25 cellular contexts compared by ENCODE assay signal in the genomic region with DNA sequence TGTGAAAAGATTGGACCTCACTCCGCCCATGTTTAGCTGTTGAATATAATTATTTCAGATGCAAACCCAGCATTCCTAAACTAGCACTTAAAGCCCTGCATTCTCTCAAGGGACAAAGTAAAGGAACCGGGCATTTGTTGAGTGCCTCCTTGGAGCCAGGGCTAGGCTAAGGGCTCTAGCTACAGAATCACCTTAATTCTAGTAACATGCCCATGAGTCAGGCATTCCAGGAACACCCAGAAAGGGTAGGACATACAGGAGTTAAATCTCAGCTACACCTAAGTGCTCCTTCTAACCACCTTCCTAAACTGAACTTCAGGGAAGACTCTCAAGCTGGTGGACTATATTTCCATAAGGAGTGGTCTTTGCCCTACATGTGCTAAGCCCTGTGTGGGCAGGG.
"Had no signal": no experiment of that assay in that cellular context is flagged by ENCODE, and none has a peak within 500 bp of the region (broad histone marks: within the 10 kb centered on the region; RNA-seq: fewer than 3 reads in every experiment).

No MANE protein-coding gene starts in this region.

- DNase-seq: cortex of kidney; dorsolateral prefrontal cortex; effector CD8-positive, alpha-beta T cell; foreskin melanocyte; head of caudate nucleus; kidney glomerular epithelial cell; natural killer cell; ovary; right cardiac atrium; stimulated activated CD4-positive, alpha-beta T cell treated with anti-CD3 and anti-CD28 coated beads, Interleukin-4, amount 100 ng/mL, for 1 hour; stimulated activated CD8-positive, alpha-beta memory T cell treated with anti-CD3 and anti-CD28 coated beads, Interleukin-4, amount 100 ng/mL, for 48 hours; stimulated activated naive CD8-positive, alpha-beta T cell treated with anti-CD3 and anti-CD28 coated beads, Interleukin-15, Interleukin-2, amounts not matched to agents 100 U/mL and 50 U/mL, for 24 hours; thyroid gland; uterus had no signal

- FAIRE-seq: endometrium had no signal

- H3K4me1 Mint-ChIP-seq: memory B cell; mesothelial cell of epicardium; neural crest cell; stimulated activated effector memory CD8-positive, alpha-beta T cell treated with anti-CD3 and anti-CD28 coated beads, Interleukin-12 subunit alpha, Interleukin-12 subunit beta, amount 100 ng/mL, for 72 hours had no signal

- H3K4me3 ChIP-seq: dorsolateral prefrontal cortex, hepatocyte, ovary, smooth muscle cell, suprapubic skin, thyroid gland, uterus had no signal

- H3K27me3 Mint-ChIP-seq: progenitor cell of endocrine pancreas had no signal

- H3K36me3 Mint-ChIP-seq: memory B cell; mesothelial cell of epicardium; natural killer cell; stimulated activated effector memory CD8-positive, alpha-beta T cell treated with anti-CD3 and anti-CD28 coated beads, Interleukin-12 subunit alpha, Interleukin-12 subunit beta, amount 100 ng/mL, for 72 hours had no signal

- H3K4me1 ChIP-seq: suprapubic skin, thyroid gland, uterus had no signal

- H3K27ac Mint-ChIP-seq: memory B cell; mesothelial cell of epicardium; natural killer cell; progenitor cell of endocrine pancreas; stimulated activated effector memory CD8-positive, alpha-beta T cell treated with anti-CD3 and anti-CD28 coated beads, Interleukin-12 subunit alpha, Interleukin-12 subunit beta, amount 100 ng/mL, for 72 hours; type B pancreatic cell had no signal

- ATAC-seq: natural killer cell; right cardiac atrium; stimulated activated effector memory CD8-positive, alpha-beta T cell treated with anti-CD3 and anti-CD28 coated beads, Interleukin-12 subunit alpha, Interleukin-12 subunit beta, amount 100 ng/mL, for 72 hours; stimulated activated naive CD8-positive, alpha-beta T cell treated with anti-CD3 and anti-CD28 coated beads, Interleukin-15, Interleukin-2, amounts not matched to agents 100 U/mL and 50 U/mL, for 24 hours had no signal

- H3K36me3 ChIP-seq: ovary, suprapubic skin, thyroid gland, uterus had no signal

- H3K27me3 ChIP-seq: hepatocyte, ovary, suprapubic skin, thyroid gland, uterus had no signal

- H3K9me3 Mint-ChIP-seq: stimulated activated effector memory CD8-positive, alpha-beta T cell treated with anti-CD3 and anti-CD28 coated beads, Interleukin-12 subunit alpha, Interleukin-12 subunit beta, amount 100 ng/mL, for 72 hours had no signal

- H3K4me3 Mint-ChIP-seq: memory B cell; mesothelial cell of epicardium; natural killer cell; neural crest cell; stimulated activated effector memory CD8-positive, alpha-beta T cell treated with anti-CD3 and anti-CD28 coated beads, Interleukin-12 subunit alpha, Interleukin-12 subunit beta, amount 100 ng/mL, for 72 hours; type B pancreatic cell had no signal

- H3K9me3 ChIP-seq: ovary, thyroid gland, uterus had no signal

- H3K27ac ChIP-seq: dorsolateral prefrontal cortex, epithelial cell of prostate, hepatocyte, ovary, suprapubic skin, thyroid gland, uterus had no signal
